Comparison of ENCODE assay signal across 12 cellular contexts in genomic region chr18:48139427-48140347, GRCh38.
DNase-seq lines count a peak whose midpoint lies in the region; ATAC-seq and TF ChIP-seq lines count a peak whose summit lies in the region.
"Had no signal": no experiment of that assay in that cellular context is flagged by ENCODE, and none has a peak within 500 bp of the region (broad histone marks: within the 10 kb centered on the region; RNA-seq: fewer than 3 reads in every experiment).

No MANE protein-coding gene starts in this region.

- DNase-seq in NCI-H1092 treated with DMSO at 0.1 percent for 48 hours (lab: John Stamatoyannopoulos, UW): peak; percentile 99
- DNase-seq in RPMI7951 (ENCODE audit: low read depth): peak; percentile 17
- DNase-seq in left lung: peak; percentile 76 to 83
- DNase-seq in suprapubic skin (ENCODE audit: low spot score in 2 of 2): no peak
- DNase-seq in mesenteric fat pad (ENCODE audit: low spot score): no peak
- DNase-seq in KG1 (lab: John Stamatoyannopoulos, UW): no peak
- DNase-seq in activated naive CD8-positive, alpha-beta T cell treated with anti-CD3 and anti-CD28 coated beads for 36 hours: no peak
- no peak for DNase-seq in activated CD4-positive, alpha-beta T cell treated with anti-CD3 and anti-CD28 coated beads for 48 hours
- DNase-seq: activated CD4-positive, alpha-beta T cell treated with anti-CD3 and anti-CD28 coated beads, Interleukin-2, amount 10 ng/mL, durations not matched to agents 24 days and 14 days; stimulated activated CD4-positive, alpha-beta T cell treated with anti-CD3 and anti-CD28 coated beads, Interleukin-4, amount 100 ng/mL, for 4 hours had no signal

- peaks cover 11 to 12% of the 10 kb centered on the region in 2 donors for H3K4me1 ChIP-seq in left lung
- H3K4me1 ChIP-seq in suprapubic skin: peaks cover 75% of the 10 kb centered on the region

- H3K27ac Mint-ChIP-seq in activated naive CD8-positive, alpha-beta T cell treated with anti-CD3 and anti-CD28 coated beads for 36 hours: no peak overlapping the region

- peak; percentile 65 for ATAC-seq in left lung
- ATAC-seq: Panc1 had no signal

- H3K4me3 ChIP-seq in left lung (no peak overlapping the region), suprapubic skin (no peak overlapping the region)
- H3K4me3 ChIP-seq: esophagus muscularis mucosa had no signal

- TF ChIP-seq CTCF in left lung (IDR thresholded peaks at IDR 0.05) (no peak), suprapubic skin (IDR thresholded peaks at IDR 0.05) (no peak)

- intact Hi-C loops in left lung (cut with DNase I): no loop called here

- H3K9me3 ChIP-seq in left lung (no peaks in the 10 kb centered on the region), suprapubic skin (no peaks in the 10 kb centered on the region)
- H3K9me3 ChIP-seq: esophagus muscularis mucosa had no signal

- no peak overlapping the region for H3K27ac ChIP-seq in left lung
- peak overlapping the region; percentile 92 for H3K27ac ChIP-seq in suprapubic skin
- H3K27ac ChIP-seq: esophagus muscularis mucosa had no signal

- peaks cover 9 to 49% of the 10 kb centered on the region in 2 donors for H3K27me3 ChIP-seq in left lung
- peaks cover 5% of the 10 kb centered on the region for H3K27me3 ChIP-seq in suprapubic skin

- no peak overlapping the region for H3K4me3 Mint-ChIP-seq in activated naive CD8-positive, alpha-beta T cell treated with anti-CD3 and anti-CD28 coated beads for 36 hours
- H3K4me3 Mint-ChIP-seq: activated CD4-positive, alpha-beta T cell treated with anti-CD3 and anti-CD28 coated beads, Interleukin-2, amount 10 ng/mL, durations not matched to agents 24 days and 14 days had no signal

- no peak for TF ChIP-seq POLR2A in suprapubic skin (IDR thresholded peaks at IDR 0.05)

- H3K9me3 Mint-ChIP-seq in activated naive CD8-positive, alpha-beta T cell treated with anti-CD3 and anti-CD28 coated beads for 36 hours: no peaks in the 10 kb centered on the region
- H3K9me3 Mint-ChIP-seq: activated CD4-positive, alpha-beta T cell treated with anti-CD3 and anti-CD28 coated beads, Interleukin-2, amount 10 ng/mL, durations not matched to agents 24 days and 14 days had no signal

- H3K27me3 Mint-ChIP-seq in activated naive CD8-positive, alpha-beta T cell treated with anti-CD3 and anti-CD28 coated beads for 36 hours: peaks cover 45% of the 10 kb centered on the region

- WGBS in suprapubic skin: 41% methylated on average over 10 of the region's 14 CpGs

- no peaks in the 10 kb centered on the region for H3K36me3 Mint-ChIP-seq in activated naive CD8-positive, alpha-beta T cell treated with anti-CD3 and anti-CD28 coated beads for 36 hours

- TF ChIP-seq EP300 in suprapubic skin (IDR thresholded peaks at IDR 0.05): no peak

- peaks cover 9% of the 10 kb centered on the region for H3K4me1 Mint-ChIP-seq in activated naive CD8-positive, alpha-beta T cell treated with anti-CD3 and anti-CD28 coated beads for 36 hours

- H3K36me3 ChIP-seq in left lung (no peaks in the 10 kb centered on the region), suprapubic skin (no peaks in the 10 kb centered on the region)
- H3K36me3 ChIP-seq: esophagus muscularis mucosa had no signal

Comparison
In these comparisons a context has a peak if more than half of its experiments do, and no peak if none do; other contexts are left out.
1. DNase-seq: peak in NCI-H1092 treated with DMSO at 0.1 percent for 48 hours (single experiment), RPMI7951 (single experiment) and left lung (2 of 2); none in suprapubic skin (0 of 2), mesenteric fat pad (single experiment), KG1 (single experiment), activated naive CD8-positive, alpha-beta T cell treated with anti-CD3 and anti-CD28 coated beads for 36 hours (single experiment) and activated CD4-positive, alpha-beta T cell treated with anti-CD3 and anti-CD28 coated beads for 48 hours (single experiment).